ENCODE assay signal across 8 cellular contexts in the genomic region with DNA sequence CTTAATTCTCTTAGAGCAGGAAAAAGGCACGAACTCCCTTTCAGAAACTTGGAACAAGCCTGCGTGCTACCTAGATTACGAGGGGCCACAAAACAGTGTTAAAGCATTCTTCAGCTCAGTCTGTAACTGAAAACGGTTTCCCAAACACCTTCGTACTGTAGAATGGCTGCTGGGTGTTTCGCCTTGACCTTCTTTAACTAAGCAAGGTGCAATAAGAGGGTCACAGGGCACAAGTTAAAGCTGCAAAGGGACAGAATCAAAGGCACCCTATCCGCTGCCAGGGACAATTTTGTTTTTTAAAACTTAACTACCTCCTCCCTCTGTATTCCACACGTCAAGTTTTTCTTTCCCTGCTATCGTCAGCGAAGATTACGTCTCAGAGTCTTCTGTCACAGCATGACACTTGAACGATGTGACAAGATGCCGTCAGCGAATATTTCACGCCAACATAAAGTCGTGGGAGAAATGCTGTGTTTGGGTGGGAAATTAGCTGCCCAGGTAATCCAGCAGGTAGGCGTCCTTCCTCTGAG. TPM values are rescaled to one million over a fixed set of nuclear protein-coding genes. Genes with fewer than 3 reads are reported as not detected.
DNase-seq lines count a peak whose midpoint lies in the region; ATAC-seq and TF ChIP-seq lines count a peak whose summit lies in the region.

No MANE protein-coding gene starts in this region.

- H3K9ac ChIP-seq in NT2/D1 (ENCODE audit: insufficient read length, low read depth) = peak overlapping the region; percentile 90

- peaks cover 9% of the 10 kb centered on the region for H3K27me3 Mint-ChIP-seq in brain

- H3K27me3 ChIP-seq in NT2/D1 (ENCODE audit: insufficient read depth, insufficient read length) (no peaks in the 10 kb centered on the region), stomach (peaks cover 0 to 20% (median 2%) of the 10 kb centered on the region in 3 donors)

- WGBS in stomach, 5 donors = 0 to 2% (median 1%) methylated on average over 17 of the region's 17 CpGs

- intact Hi-C loops in left colon (cut with DNase I, micrococcal nuclease) (loop anchor here in 1 of 2 donors (10.0 kb wide), 1 partner anchor 54 kb away; a partner anchor contains a TSS), stomach (cut with DNase I; ENCODE audit: low total_unique reads) (no loop called here)

- DNase-seq in ELF-1 (ENCODE audit: low read depth, low spot score) (peak; percentile 25), NT2/D1 (ENCODE audit: low read depth, low spot score) (no peak), left colon (peak in 1 of 2 donors; percentile 11), stomach (no peak), DMS114 treated with DMSO at 0.1 percent for 48 hours (lab: John Stamatoyannopoulos, UW; ENCODE audit: unreplicated experiment) (no peak), HuH-7.5 (ENCODE audit: low spot score) (no peak)

- H3K27ac Mint-ChIP-seq in brain = peak overlapping the region; percentile 56 to 99 (median 83)

- peak overlapping the region; percentile 98 to 100 (median 99) for H3K4me3 Mint-ChIP-seq in brain

- peak overlapping the region; percentile 92 for H3K4me3 ChIP-seq in NT2/D1 (ENCODE audit: insufficient read length, low read depth)
- peak overlapping the region; percentile 66 to 91 (median 76) for H3K4me3 ChIP-seq in stomach

- peaks cover 46% of the 10 kb centered on the region for H3K4me1 Mint-ChIP-seq in brain

- H3K36me3 ChIP-seq in NT2/D1 (ENCODE audit: insufficient read depth, insufficient read length, low read length) (peaks cover 12% of the 10 kb centered on the region), stomach (peaks cover 0 to 18% (median 13%) of the 10 kb centered on the region in 4 donors)

- peaks cover 26% of the 10 kb centered on the region for H3K36me3 Mint-ChIP-seq in brain

- peaks cover 0 to 4% (median 0%) of the 10 kb centered on the region in 5 experiments for H3K9me3 Mint-ChIP-seq in brain

- peak; percentile 1 for ATAC-seq in GM21786 (IDR thresholded peaks at IDR 0.05; ENCODE audit: unreplicated experiment)
- ATAC-seq in left colon = peak; percentile 7

- H3K4me1 ChIP-seq in NT2/D1 (ENCODE audit: insufficient read depth, insufficient read length) = no peaks in the 10 kb centered on the region
- peaks cover 17 to 41% (median 35%) of the 10 kb centered on the region in 4 donors for H3K4me1 ChIP-seq in stomach

- TF ChIP-seq POLR2A in stomach (IDR thresholded peaks at IDR 0.05) = no peak

- no peaks in the 10 kb centered on the region for H3K9me3 ChIP-seq in NT2/D1 (ENCODE audit: insufficient read depth, low read length)
- no peaks in the 10 kb centered on the region for H3K9me3 ChIP-seq in stomach

- TF ChIP-seq EP300 in stomach (IDR thresholded peaks at IDR 0.05) = no peak

- TF ChIP-seq CTCF in brain (conservative IDR thresholded peaks at IDR 0.05) (no peak), stomach (IDR thresholded peaks at IDR 0.05) (no peak)

- H3K27ac ChIP-seq in stomach = peak overlapping the region; percentile 91 to 95 (median 94)

RNA-seq across cellular contexts. Expression of a gene that starts 0.6 kb away (rescaled TPM):
- polyA plus RNA-seq in brain (ENCODE audit: insufficient read depth, low read depth, low replicate concordance) (2.6 TPM), stomach (1 to 10 TPM; 3.9 to 6.3 (median 6.0) TPM)
- total RNA-seq in left colon (10 to 100 TPM; 20.5 to 23.8 TPM), stomach (10 to 100 TPM in 2 of 5 donors, 1 to 10 TPM in 3; 7.6 to 27.0 (median 8.1) TPM)

RNA-seq across cellular contexts. Expression of a gene that starts 29.8 kb away (rescaled TPM):
- polyA plus RNA-seq in brain (ENCODE audit: insufficient read depth, low read depth, low replicate concordance) (7.8 TPM), stomach (1 to 10 TPM in 2 of 3 donors, under 1 TPM in 1; 0.75 to 5.7 (median 2.6) TPM)
- total RNA-seq in left colon (1 to 10 TPM; 3.8 to 7.3 TPM), stomach (10 to 100 TPM in 1 of 5 donors, 1 to 10 TPM in 4; 1.4 to 10.3 (median 5.3) TPM)

RNA-seq across cellular contexts. Expression of a gene that starts 54.1 kb away (rescaled TPM):
- polyA plus RNA-seq in brain (ENCODE audit: insufficient read depth, low read depth, low replicate concordance) (0.51 TPM), stomach (1 to 10 TPM in 1 of 3 donors, under 1 TPM in 2; 0.31 to 2.4 (median 0.95) TPM)
- total RNA-seq in left colon (1 to 10 TPM; 1.3 to 1.4 TPM), stomach (1 to 10 TPM in 1 of 5 donors, not detected in 4; 1.1 TPM)

RNA-seq across cellular contexts. Expression of a gene that starts 54.2 kb away (rescaled TPM):
- polyA plus RNA-seq in brain (ENCODE audit: insufficient read depth, low read depth, low replicate concordance) (2.8 TPM), stomach (1 to 10 TPM in 2 of 3 donors, under 1 TPM in 1; 0.87 to 1.9 (median 1.8) TPM)
- total RNA-seq in left colon (1 to 10 TPM; 4.1 to 4.5 TPM), stomach (1 to 10 TPM in 3 of 5 donors, under 1 TPM in 2; under 0.01 to 4.9 (median 3.0) TPM)
